Comparison of ENCODE assay signal across 8 cellular contexts in the genomic region with DNA sequence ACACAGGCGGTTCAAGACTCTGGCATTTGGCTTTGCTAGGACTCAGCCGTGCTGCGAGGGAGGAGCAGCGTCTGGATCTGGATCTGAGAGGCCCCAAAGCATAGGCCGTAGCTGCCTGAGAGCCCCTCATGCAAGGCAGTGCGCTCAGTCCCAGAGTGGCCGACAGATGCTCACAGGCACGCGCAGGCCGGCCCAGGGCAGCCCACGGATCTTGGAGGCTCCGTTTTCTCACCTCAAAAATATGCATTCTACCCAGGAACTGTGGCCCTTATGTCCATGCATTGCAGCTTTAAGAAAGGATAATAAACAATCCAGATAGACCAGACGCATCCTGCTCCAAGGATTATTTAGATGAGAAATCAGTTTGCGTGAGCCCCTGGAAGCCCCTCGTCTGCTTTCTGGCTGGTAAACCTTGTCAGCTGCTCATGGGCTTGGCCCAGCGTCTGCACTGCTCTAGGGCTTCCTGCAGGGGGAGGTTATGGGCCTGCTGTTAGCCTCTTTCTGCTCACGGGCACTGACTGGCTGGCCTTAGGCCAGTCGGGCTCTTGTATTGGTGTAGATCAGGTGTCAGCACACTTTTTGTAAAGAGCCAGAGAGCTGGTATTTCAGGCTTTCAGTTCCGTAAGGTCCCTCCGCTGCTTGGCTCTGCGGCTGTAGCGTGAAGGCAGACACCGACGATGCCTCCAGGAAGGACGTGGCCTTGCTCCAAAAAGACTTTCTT. TPM values are rescaled to one million over a fixed set of nuclear protein-coding genes. Genes with fewer than 3 reads are reported as not detected.
DNase-seq lines count a peak whose midpoint lies in the region; FAIRE-seq and TF ChIP-seq lines count a peak whose summit lies in the region.

No MANE protein-coding gene starts in this region.

- no peaks in the 10 kb centered on the region for H3K27me3 Mint-ChIP-seq in chondrocyte (ENCODE audit: low read depth)

- peak; percentile 90 for DNase-seq in G401 (ENCODE audit: low spot score)
- peak; percentile 30 for DNase-seq in NCI-H2081 treated with DMSO at 0.1 percent for 48 hours (lab: John Stamatoyannopoulos, UW)
- no peak for DNase-seq in chondrocyte (ENCODE audit: low spot score)
- DNase-seq in non-pigmented ciliary epithelial cell (ENCODE audit: low read depth): peak; percentile 15
- no peak for DNase-seq in superior temporal gyrus (ENCODE audit: extremely low spot score)
- no peak for DNase-seq in NOMO-1 (lab: John Stamatoyannopoulos, UW; ENCODE audit: unreplicated experiment in 2 of 2)
- DNase-seq in epidermal melanocyte (ENCODE audit: insufficient read length, low spot score): no peak
- no peak for DNase-seq in RCC 7860 (ENCODE audit: low spot score)

- no peak overlapping the region for H3K4me3 Mint-ChIP-seq in chondrocyte (ENCODE audit: unreplicated experiment)

- H3K4me1 Mint-ChIP-seq in chondrocyte (ENCODE audit: low read depth): no peaks in the 10 kb centered on the region

- no peaks in the 10 kb centered on the region for H3K9me3 Mint-ChIP-seq in chondrocyte (ENCODE audit: low read depth)

- peaks cover 34% of the 10 kb centered on the region for H3K36me3 Mint-ChIP-seq in chondrocyte (ENCODE audit: low read depth)

- H3K27ac Mint-ChIP-seq in chondrocyte (ENCODE audit: unreplicated experiment): no peak overlapping the region

- no peak for FAIRE-seq in RCC 7860 (lab: Jason Lieb, UNC)

- TF ChIP-seq CTCF in chondrocyte (IDR thresholded peaks at IDR 0.05): peak; percentile 28

- in situ Hi-C loops in G401 (cut with HindIII; ENCODE audit: low sequenced_read_pairs): no loop called here

RNA-seq across cellular contexts. Expression of gene TEX29, which starts 24.2 kb away (rescaled TPM):
- total RNA-seq in G401 (2014; rRNA removed; shearing (Covaris generic)): not detected in 2 replicates
- total RNA-seq in chondrocyte: 0.59 to 0.94 TPM (median 0.70 TPM) in 3 replicates

Comparison
In these comparisons a context has a peak if more than half of its experiments do, and no peak if none do; other contexts are left out.
1. DNase-seq: peak in G401 (single experiment), NCI-H2081 treated with DMSO at 0.1 percent for 48 hours (single experiment) and non-pigmented ciliary epithelial cell (single experiment); none in chondrocyte (single experiment), superior temporal gyrus (single experiment), NOMO-1 (0 of 2), epidermal melanocyte (single experiment) and RCC 7860 (single experiment).